18 cellular contexts compared by ENCODE assay signal in genomic region chr1:220391426-220391825, GRCh38.
"Had no signal": no experiment of that assay in that cellular context is flagged by ENCODE, and none has a peak within 500 bp of the region (broad histone marks: within the 10 kb centered on the region; RNA-seq: fewer than 3 reads in every experiment).

No MANE protein-coding gene starts in this region.

- DNase-seq: activated CD4-positive, alpha-beta memory T cell treated with anti-CD3 and anti-CD28 coated beads, Interleukin-2, amount 10 ng/mL, durations not matched to agents 7 days and 5 days; activated CD4-positive, alpha-beta T cell treated with anti-CD3 and anti-CD28 coated beads for 36 hours; activated gamma-delta T cell; activated T-cell treated with anti-CD3 and anti-CD28 coated beads, Interleukin-2, amount 50 U/mL, for 48 hours; amygdala; brain microvascular endothelial cell; dorsolateral prefrontal cortex; foreskin melanocyte; head of caudate nucleus; islet precursor cell; left ventricle myocardium superior; mesendoderm; stimulated activated CD4-positive, alpha-beta T cell treated with anti-CD3 and anti-CD28 coated beads, Interleukin-12 subunit alpha, Interleukin-12 subunit beta, amount 100 ng/mL, for 4 hours; stimulated activated CD4-positive, alpha-beta T cell treated with anti-CD3 and anti-CD28 coated beads, Interleukin-2, amount 100 ng/mL, for 48 hours; stimulated activated naive CD8-positive, alpha-beta T cell treated with anti-CD3 and anti-CD28 coated beads, Interleukin-15, Interleukin-2, amounts not matched to agents 100 U/mL and 50 U/mL, for 24 hours; upper lobe of left lung had no signal

- H3K4me3 ChIP-seq: dorsolateral prefrontal cortex, suprapubic skin, upper lobe of left lung had no signal

- H3K27ac ChIP-seq: brain microvascular endothelial cell, dorsolateral prefrontal cortex, suprapubic skin, upper lobe of left lung, VCaP had no signal
